8 cellular contexts compared by ENCODE assay signal in genomic region chr11:47642099-47642855, GRCh38. TPM values are rescaled to one million over a fixed set of nuclear protein-coding genes. Genes with fewer than 3 reads are reported as not detected.
DNase-seq lines count a peak whose midpoint lies in the region; ATAC-seq and TF ChIP-seq lines count a peak whose summit lies in the region.

Gene MTCH2, minus strand, starts transcription at chr11:47642559. Its CDS starts 94 bp downstream, at chr11:47642465.

- peaks cover 2 to 24% (median 15%) of the 10 kb centered on the region in 4 donors for H3K4me1 ChIP-seq in liver (ENCODE audit: control insufficient read depth in 4 of 4, insufficient read depth in 4 of 4, low read length in 3 of 4)

- peak within 1 kb of the TSS; percentile 88 to 99 for H3K9ac ChIP-seq in liver (ENCODE audit: low read depth in 1 of 2, low read length in 2 of 2)

- no peaks in the 10 kb centered on the region for H3K27me3 ChIP-seq in liver (ENCODE audit: control insufficient read depth in 4 of 4, insufficient read depth in 4 of 4, low read length in 3 of 4)

- 1% methylated on average over 78 of the region's 78 CpGs for whole genome bisulfite sequencing in liver

- H3K27ac ChIP-seq in C4-2B, result peak within 1 kb of the TSS; percentile 98
- H3K27ac ChIP-seq in liver (ENCODE audit: low read depth in 1 of 2, low read length in 2 of 2), result peak within 1 kb of the TSS; percentile 92 to 95

- ATAC-seq in GM19395 (IDR thresholded peaks at IDR 0.05; ENCODE audit: unreplicated experiment) (peak; percentile 88), HG03565 (IDR thresholded peaks at IDR 0.05; ENCODE audit: unreplicated experiment) (peak; percentile 93)

- peak; percentile 54 for TF ChIP-seq CTCF in C4-2B (conservative IDR thresholded peaks at IDR 0.05)
- peak; percentile 37 for TF ChIP-seq CTCF in liver (IDR thresholded peaks at IDR 0.05; ENCODE audit: low read depth, low read length, missing input control)

- peak; percentile 91 for DNase-seq in NCI-H748 treated with DMSO at 0.1 percent for 48 hours (lab: John Stamatoyannopoulos, UW)
- peak; percentile 94 to 96 for DNase-seq in activated CD4-positive, alpha-beta T cell treated with anti-CD3 and anti-CD28 coated beads, Interleukin-2, amount 50 U/mL, for 4 hours
- DNase-seq in dermis blood vessel endothelial cell, result peak; percentile 99
- peak; percentile 95 for DNase-seq in stimulated activated CD4-positive, alpha-beta T cell treated with anti-CD3 and anti-CD28 coated beads, Interleukin-4, amount 100 ng/mL, for 24 hours

- TF ChIP-seq RAD21 in liver (IDR thresholded peaks at IDR 0.05), result peak in 1 of 2 donors; percentile 42

- H3K4me3 ChIP-seq in liver (ENCODE audit: low read depth in 1 of 3, low read length in 3 of 3), result peak within 1 kb of the TSS; percentile 79 to 96 (median 93)

- no peaks in the 10 kb centered on the region for H3K9me3 ChIP-seq in liver (ENCODE audit: control insufficient read depth in 4 of 4, low read length in 3 of 4)

- H3K36me3 ChIP-seq in liver (ENCODE audit: control insufficient read depth in 4 of 4, insufficient read depth in 3 of 4, low read depth in 1 of 4, low read length in 3 of 4), result peaks cover 2 to 16% (median 13%) of the 10 kb centered on the region in 4 donors

TF ChIP-seq in liver, 16 proteins besides CTCF, POLR2A, EP300 and RAD21:
- TF ChIP-seq, protein P1, sequence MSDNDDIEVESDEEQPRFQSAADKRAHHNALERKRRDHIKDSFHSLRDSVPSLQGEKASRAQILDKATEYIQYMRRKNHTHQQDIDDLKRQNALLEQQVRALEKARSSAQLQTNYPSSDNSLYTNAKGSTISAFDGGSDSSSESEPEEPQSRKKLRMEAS (IDR thresholded peaks at IDR 0.05), result peak; percentile 83
- peak; percentile 6 for TF ChIP-seq FOXA2 (IDR thresholded peaks at IDR 0.05)
- peak in 1 of 2 donors; percentile 36 for TF ChIP-seq RXRA (IDR thresholded peaks at IDR 0.05)
- no peak for TF ChIP-seq JUND (IDR thresholded peaks at IDR 0.05)
- TF ChIP-seq, protein P2, sequence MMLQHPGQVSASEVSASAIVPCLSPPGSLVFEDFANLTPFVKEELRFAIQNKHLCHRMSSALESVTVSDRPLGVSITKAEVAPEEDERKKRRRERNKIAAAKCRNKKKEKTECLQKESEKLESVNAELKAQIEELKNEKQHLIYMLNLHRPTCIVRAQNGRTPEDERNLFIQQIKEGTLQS (IDR thresholded peaks at IDR 0.05), result no peak
- TF ChIP-seq EGR1 (IDR thresholded peaks at IDR 0.05; ENCODE audit: low read depth in 2 of 2), result peak in 1 of 2 donors; percentile 59
- peak; percentile 59 for TF ChIP-seq TAF1 (conservative IDR thresholded peaks at IDR 0.05)
- TF ChIP-seq REST (IDR thresholded peaks at IDR 0.05), result peak; percentile 76
- no peak for TF ChIP-seq FOXA1 (IDR thresholded peaks at IDR 0.05)
- TF ChIP-seq YY1 (IDR thresholded peaks at IDR 0.05), result peak; percentile 97
- TF ChIP-seq ZBTB33 (IDR thresholded peaks at IDR 0.05), result peak; percentile 92
- no peak for TF ChIP-seq NR2F2 (IDR thresholded peaks at IDR 0.05)
- TF ChIP-seq SP1 (IDR thresholded peaks at IDR 0.05), result peak; percentile 54
- TF ChIP-seq GABPA (IDR thresholded peaks at IDR 0.05 in 1 of 2, conservative IDR thresholded peaks at IDR 0.05 in 1 of 2), result peak in 1 of 2 donors; percentile 69
- TF ChIP-seq HNF4G (IDR thresholded peaks at IDR 0.05), result no peak
- peak in 1 of 2 donors; percentile 56 for TF ChIP-seq HNF4A (conservative IDR thresholded peaks at IDR 0.05)

RNA-seq across cellular contexts. Expression of gene MTCH2, which starts in this region (rescaled TPM):
- total RNA-seq in dermis blood vessel endothelial cell, result 104 and 133 TPM in 2 replicates
- total RNA-seq in liver, result 100 to 1,000 TPM in 1 of 2 donors, 10 to 100 TPM in 1; 62.5 to 129 TPM
- polyA plus RNA-seq in liver, result 100 to 1,000 TPM; 123 to 304 TPM

Comparison
In these comparisons a context has a peak if more than half of its experiments do, and no peak if none do; other contexts are left out.
1. Peak in every context shown above with its lines: DNase-seq, ATAC-seq, H3K4me3 ChIP-seq and H3K27ac ChIP-seq.